1 cellular context compared by ENCODE assay signal in the genomic region with DNA sequence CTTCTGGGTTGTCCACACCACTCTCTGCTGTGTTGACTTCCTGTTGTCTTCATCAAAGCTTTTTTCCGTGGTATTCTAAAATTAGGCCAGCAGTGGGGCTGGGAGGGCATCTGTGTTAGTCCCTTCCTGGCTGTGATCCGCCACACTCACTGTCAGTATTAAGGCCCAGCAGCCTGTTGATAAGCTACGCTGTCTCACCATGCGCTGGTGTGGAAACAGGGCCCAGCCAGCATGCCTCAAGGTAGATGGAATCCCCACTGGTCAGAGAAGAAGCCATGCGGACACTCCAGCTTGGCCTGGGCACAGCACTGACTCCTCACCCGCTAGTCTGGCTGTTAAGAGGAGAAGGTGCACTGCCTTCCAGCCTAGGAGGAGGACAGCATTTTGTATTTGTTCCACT.
TF ChIP-seq lines count a peak whose summit lies in the region.

No MANE protein-coding gene starts in this region.

TF ChIP-seq in WTC11, 78 proteins besides CTCF, POLR2A, EP300 and RAD21:
- TF ChIP-seq ZNF423 (CRISPR knock-in tag; IDR thresholded peaks at IDR 0.05) (no peak), MXD4 (CRISPR knock-in tag; IDR thresholded peaks at IDR 0.05; ENCODE audit: borderline replicate concordance) (no peak), GRHL2 (CRISPR knock-in tag; IDR thresholded peaks at IDR 0.05; ENCODE audit: insufficient replicate concordance, severe bottlenecking) (no peak), TCF7 (CRISPR knock-in tag; IDR thresholded peaks at IDR 0.05; ENCODE audit: low read depth) (no peak), SOX15 (CRISPR knock-in tag; IDR thresholded peaks at IDR 0.05) (no peak), JAZF1 (CRISPR knock-in tag; IDR thresholded peaks at IDR 0.05) (no peak), EMX1 (CRISPR knock-in tag; IDR thresholded peaks at IDR 0.05) (no peak), NFYB (CRISPR knock-in tag; conservative IDR thresholded peaks at IDR 0.05; ENCODE audit: low read depth) (no peak)
- TF ChIP-seq, protein P1, sequence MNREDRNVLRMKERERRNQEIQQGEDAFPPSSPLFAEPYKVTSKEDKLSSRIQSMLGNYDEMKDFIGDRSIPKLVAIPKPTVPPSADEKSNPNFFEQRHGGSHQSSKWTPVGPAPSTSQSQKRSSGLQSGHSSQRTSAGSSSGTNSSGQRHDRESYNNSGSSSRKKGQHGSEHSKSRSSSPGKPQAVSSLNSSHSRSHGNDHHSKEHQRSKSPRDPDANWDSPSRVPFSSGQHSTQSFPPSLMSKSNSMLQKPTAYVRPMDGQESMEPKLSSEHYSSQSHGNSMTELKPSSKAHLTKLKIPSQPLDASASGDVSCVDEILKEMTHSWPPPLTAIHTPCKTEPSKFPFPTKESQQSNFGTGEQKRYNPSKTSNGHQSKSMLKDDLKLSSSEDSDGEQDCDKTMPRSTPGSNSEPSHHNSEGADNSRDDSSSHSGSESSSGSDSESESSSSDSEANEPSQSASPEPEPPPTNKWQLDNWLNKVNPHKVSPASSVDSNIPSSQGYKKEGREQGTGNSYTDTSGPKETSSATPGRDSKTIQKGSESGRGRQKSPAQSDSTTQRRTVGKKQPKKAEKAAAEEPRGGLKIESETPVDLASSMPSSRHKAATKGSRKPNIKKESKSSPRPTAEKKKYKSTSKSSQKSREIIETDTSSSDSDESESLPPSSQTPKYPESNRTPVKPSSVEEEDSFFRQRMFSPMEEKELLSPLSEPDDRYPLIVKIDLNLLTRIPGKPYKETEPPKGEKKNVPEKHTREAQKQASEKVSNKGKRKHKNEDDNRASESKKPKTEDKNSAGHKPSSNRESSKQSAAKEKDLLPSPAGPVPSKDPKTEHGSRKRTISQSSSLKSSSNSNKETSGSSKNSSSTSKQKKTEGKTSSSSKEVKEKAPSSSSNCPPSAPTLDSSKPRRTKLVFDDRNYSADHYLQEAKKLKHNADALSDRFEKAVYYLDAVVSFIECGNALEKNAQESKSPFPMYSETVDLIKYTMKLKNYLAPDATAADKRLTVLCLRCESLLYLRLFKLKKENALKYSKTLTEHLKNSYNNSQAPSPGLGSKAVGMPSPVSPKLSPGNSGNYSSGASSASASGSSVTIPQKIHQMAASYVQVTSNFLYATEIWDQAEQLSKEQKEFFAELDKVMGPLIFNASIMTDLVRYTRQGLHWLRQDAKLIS (CRISPR knock-in tag; IDR thresholded peaks at IDR 0.05; ENCODE audit: borderline replicate concordance) = no peak
TF ChIP-seq in WTC11: peak in this region for 0.
